Comparison of ENCODE assay signal across 28 cellular contexts in genomic region chr9:33378121-33378795, GRCh38. TPM values are rescaled to one million over a fixed set of nuclear protein-coding genes. Genes with fewer than 3 reads are reported as not detected.
"Had no signal": no experiment of that assay in that cellular context is flagged by ENCODE, and none has a peak within 500 bp of the region (broad histone marks: within the 10 kb centered on the region; RNA-seq: fewer than 3 reads in every experiment).

No MANE protein-coding gene starts in this region.

- H3K36me3 Mint-ChIP-seq: activated CD8-positive, alpha-beta memory T cell treated with anti-CD3 and anti-CD28 coated beads, Interleukin-2, amount 10 ng/mL, durations not matched to agents 7 days and 5 days; activated naive CD4-positive, alpha-beta T cell treated with anti-CD3 and anti-CD28 coated beads, Interleukin-2, amount 50 U/mL, for 24 hours; brain; T-cell had no signal

- H3K27ac ChIP-seq: KMS-11, SK-N-MC had no signal

- H3K4me3 Mint-ChIP-seq: activated B cell treated with CpG ODN at 0.5 μM for 24 hours; activated CD4-positive, alpha-beta T cell treated with anti-CD3 and anti-CD28 coated beads, Interleukin-2, amount 10 ng/mL, durations not matched to agents 24 days and 14 days; activated CD8-positive, alpha-beta memory T cell treated with anti-CD3 and anti-CD28 coated beads, Interleukin-2, amount 10 ng/mL, durations not matched to agents 7 days and 5 days; activated naive CD4-positive, alpha-beta T cell treated with anti-CD3 and anti-CD28 coated beads, Interleukin-2, amount 50 U/mL, for 24 hours; activated T-cell treated with anti-CD3 and anti-CD28 coated beads, Interleukin-2, amount 50 U/mL, for 24 hours; activated T-helper 1 cell treated with anti-CD3 and anti-CD28 coated beads, Interleukin-12 subunit alpha, Interleukin-12 subunit beta, Interleukin-2, Interleukin-4 antibody, amounts not matched to agents 30 ng/mL and 10 ng/mL and 1 ng/mL, durations not matched to agents 14 hours and 24 hours and 36 hours; brain; T-cell had no signal

- DNase-seq: activated B cell treated with CpG ODN at 0.5 μM for 24 hours; activated CD4-positive, alpha-beta T cell treated with anti-CD3 and anti-CD28 coated beads for 1 hour; activated CD4-positive, alpha-beta T cell treated with anti-CD3 and anti-CD28 coated beads, Interleukin-2, amount 10 ng/mL, durations not matched to agents 24 days and 14 days; activated CD4-positive, alpha-beta T cell treated with anti-CD3 and anti-CD28 coated beads, Interleukin-2, amount 50 U/mL, for 48 hours; activated CD8-positive, alpha-beta memory T cell treated with anti-CD3 and anti-CD28 coated beads, Interleukin-2, amount 10 ng/mL, durations not matched to agents 7 days and 5 days; activated effector memory CD4-positive, alpha-beta T cell treated with Interleukin-2 at 50 U/mL for 16 hours; activated naive CD4-positive, alpha-beta T cell; activated T-cell treated with anti-CD3 and anti-CD28 coated beads, Interleukin-2, amount 50 U/mL, for 24 hours; amygdala; MV-4-11; NCI-H1092 treated with DMSO at 0.1 percent for 48 hours; NCI-H1436; NCI-H1694 treated with DMSO at 0.1 percent for 48 hours; NCI-H2029 treated with DMSO at 0.1 percent for 48 hours; NCI-H510A treated with DMSO at 0.1 percent for 48 hours; NCI-H69; NK-92 treated with Interleukin-12 subunit alpha and Interleukin-12 subunit beta, amount 100 ng/mL, for 24 hours; OCI-M1; RPMI8226; T-cell; T-helper 2 cell; T1000 had no signal

- H3K27ac Mint-ChIP-seq: activated B cell treated with CpG ODN at 0.5 μM for 24 hours; activated CD4-positive, alpha-beta T cell treated with anti-CD3 and anti-CD28 coated beads, Interleukin-2, amount 10 ng/mL, durations not matched to agents 24 days and 14 days; activated CD8-positive, alpha-beta memory T cell treated with anti-CD3 and anti-CD28 coated beads, Interleukin-2, amount 10 ng/mL, durations not matched to agents 7 days and 5 days; activated naive CD4-positive, alpha-beta T cell treated with anti-CD3 and anti-CD28 coated beads, Interleukin-2, amount 50 U/mL, for 24 hours; activated T-cell treated with anti-CD3 and anti-CD28 coated beads, Interleukin-2, amount 50 U/mL, for 24 hours; activated T-helper 1 cell treated with anti-CD3 and anti-CD28 coated beads, Interleukin-12 subunit alpha, Interleukin-12 subunit beta, Interleukin-2, Interleukin-4 antibody, amounts not matched to agents 30 ng/mL and 10 ng/mL and 1 ng/mL, durations not matched to agents 14 hours and 24 hours and 36 hours; T-cell had no signal

- H3K27me3 Mint-ChIP-seq: activated B cell treated with CpG ODN at 0.5 μM for 24 hours; activated CD4-positive, alpha-beta T cell treated with anti-CD3 and anti-CD28 coated beads, Interleukin-2, amount 10 ng/mL, durations not matched to agents 24 days and 14 days; activated CD8-positive, alpha-beta memory T cell treated with anti-CD3 and anti-CD28 coated beads, Interleukin-2, amount 10 ng/mL, durations not matched to agents 7 days and 5 days; activated naive CD4-positive, alpha-beta T cell treated with anti-CD3 and anti-CD28 coated beads, Interleukin-2, amount 50 U/mL, for 24 hours; activated T-cell treated with anti-CD3 and anti-CD28 coated beads, Interleukin-2, amount 50 U/mL, for 24 hours; brain; T-cell had no signal

- H3K9me3 Mint-ChIP-seq: activated B cell treated with CpG ODN at 0.5 μM for 24 hours; activated CD4-positive, alpha-beta T cell treated with anti-CD3 and anti-CD28 coated beads, Interleukin-2, amount 10 ng/mL, durations not matched to agents 24 days and 14 days; activated naive CD4-positive, alpha-beta T cell treated with anti-CD3 and anti-CD28 coated beads, Interleukin-2, amount 50 U/mL, for 24 hours; activated T-cell treated with anti-CD3 and anti-CD28 coated beads, Interleukin-2, amount 50 U/mL, for 24 hours; activated T-helper 1 cell treated with anti-CD3 and anti-CD28 coated beads, Interleukin-12 subunit alpha, Interleukin-12 subunit beta, Interleukin-2, Interleukin-4 antibody, amounts not matched to agents 30 ng/mL and 10 ng/mL and 1 ng/mL, durations not matched to agents 14 hours and 24 hours and 36 hours; brain; T-cell had no signal

- H3K4me2 ChIP-seq: KMS-11 had no signal

- H3K4me3 ChIP-seq: SK-N-MC had no signal

- H3K9ac ChIP-seq: KMS-11 had no signal

- H3K4me1 Mint-ChIP-seq: activated CD8-positive, alpha-beta memory T cell treated with anti-CD3 and anti-CD28 coated beads, Interleukin-2, amount 10 ng/mL, durations not matched to agents 7 days and 5 days had no signal

RNA-seq across cellular contexts. Expression of gene AQP7, which starts 24.1 kb away (rescaled TPM):
- total RNA-seq: activated B cell treated with CpG ODN at 0.5 μM for 24 hours; activated CD4-positive, alpha-beta T cell treated with anti-CD3 and anti-CD28 coated beads, Interleukin-2, amount 10 ng/mL, durations not matched to agents 24 days and 14 days; activated CD8-positive, alpha-beta memory T cell treated with anti-CD3 and anti-CD28 coated beads, Interleukin-2, amount 10 ng/mL, durations not matched to agents 7 days and 5 days; activated T-helper 1 cell treated with anti-CD3 and anti-CD28 coated beads, Interleukin-12 subunit alpha, Interleukin-12 subunit beta, Interleukin-2, Interleukin-4 antibody, amounts not matched to agents 30 ng/mL and 10 ng/mL and 1 ng/mL, durations not matched to agents 14 hours and 24 hours and 36 hours; MCF 10A had no signal
